1 cellular context compared by ENCODE assay signal in genomic region chr1:151198254-151199127, GRCh38.
TF ChIP-seq lines count a peak whose summit lies in the region.

A gene with protein sequence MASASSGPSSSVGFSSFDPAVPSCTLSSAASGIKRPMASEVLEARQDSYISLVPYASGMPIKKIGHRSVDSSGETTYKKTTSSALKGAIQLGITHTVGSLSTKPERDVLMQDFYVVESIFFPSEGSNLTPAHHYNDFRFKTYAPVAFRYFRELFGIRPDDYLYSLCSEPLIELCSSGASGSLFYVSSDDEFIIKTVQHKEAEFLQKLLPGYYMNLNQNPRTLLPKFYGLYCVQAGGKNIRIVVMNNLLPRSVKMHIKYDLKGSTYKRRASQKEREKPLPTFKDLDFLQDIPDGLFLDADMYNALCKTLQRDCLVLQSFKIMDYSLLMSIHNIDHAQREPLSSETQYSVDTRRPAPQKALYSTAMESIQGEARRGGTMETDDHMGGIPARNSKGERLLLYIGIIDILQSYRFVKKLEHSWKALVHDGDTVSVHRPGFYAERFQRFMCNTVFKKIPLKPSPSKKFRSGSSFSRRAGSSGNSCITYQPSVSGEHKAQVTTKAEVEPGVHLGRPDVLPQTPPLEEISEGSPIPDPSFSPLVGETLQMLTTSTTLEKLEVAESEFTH (plus strand): TSS chr1:151198552. CDS start chr1:151198997, 445 bp downstream.

TF ChIP-seq in HepG2, 621 proteins besides CTCF, POLR2A, EP300 and RAD21 (continued from another document and continues in another):
- TF ChIP-seq KAT2B (IDR thresholded peaks at IDR 0.05; ENCODE audit: borderline replicate concordance, low read depth, low read length) = no peak
- peak; percentile 38; the same call in 1 of the 2 replicates for TF ChIP-seq ZNF230 (CRISPR knock-in tag; IDR thresholded peaks at IDR 0.05)
- peak; percentile 72 for TF ChIP-seq IKZF5 (CRISPR knock-in tag; IDR thresholded peaks at IDR 0.05)
- TF ChIP-seq, protein P1, sequence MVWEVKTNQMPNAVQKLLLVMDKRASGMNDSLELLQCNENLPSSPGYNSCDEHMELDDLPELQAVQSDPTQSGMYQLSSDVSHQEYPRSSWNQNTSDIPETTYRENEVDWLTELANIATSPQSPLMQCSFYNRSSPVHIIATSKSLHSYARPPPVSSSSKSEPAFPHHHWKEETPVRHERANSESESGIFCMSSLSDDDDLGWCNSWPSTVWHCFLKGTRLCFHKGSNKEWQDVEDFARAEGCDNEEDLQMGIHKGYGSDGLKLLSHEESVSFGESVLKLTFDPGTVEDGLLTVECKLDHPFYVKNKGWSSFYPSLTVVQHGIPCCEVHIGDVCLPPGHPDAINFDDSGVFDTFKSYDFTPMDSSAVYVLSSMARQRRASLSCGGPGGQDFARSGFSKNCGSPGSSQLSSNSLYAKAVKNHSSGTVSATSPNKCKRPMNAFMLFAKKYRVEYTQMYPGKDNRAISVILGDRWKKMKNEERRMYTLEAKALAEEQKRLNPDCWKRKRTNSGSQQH (CRISPR knock-in tag; IDR thresholded peaks at IDR 0.05; ENCODE audit: low read depth) = 0 out of 2 replicates have a peak, but pooled peaks have one; percentile 21
- 0 out of 2 replicates have a peak, but pooled peaks have one; percentile 18 for TF ChIP-seq GFI1 (CRISPR knock-in tag; IDR thresholded peaks at IDR 0.05; ENCODE audit: borderline replicate concordance)
- TF ChIP-seq GPBP1L1 (CRISPR knock-in tag; IDR thresholded peaks at IDR 0.05) = no peak
- peak; percentile 27; the same call in 1 of the 2 replicates for TF ChIP-seq ARID5B (CRISPR knock-in tag; IDR thresholded peaks at IDR 0.05)
- no peak for TF ChIP-seq ZNF670 (CRISPR knock-in tag; IDR thresholded peaks at IDR 0.05; ENCODE audit: borderline replicate concordance)
- no peak for TF ChIP-seq ZNF660 (CRISPR knock-in tag; IDR thresholded peaks at IDR 0.05; ENCODE audit: borderline replicate concordance, low read depth)
- TF ChIP-seq CBFB (CRISPR knock-in tag; IDR thresholded peaks at IDR 0.05) = no peak
- TF ChIP-seq PHB2 (IDR thresholded peaks at IDR 0.05; ENCODE audit: partially characterized antibody) = no peak
- TF ChIP-seq E2F2 (CRISPR knock-in tag; IDR thresholded peaks at IDR 0.05; ENCODE audit: borderline replicate concordance) = 0 out of 2 replicates have a peak, but pooled peaks have one; percentile 37
- TF ChIP-seq SKIL (CRISPR knock-in tag; IDR thresholded peaks at IDR 0.05; ENCODE audit: borderline replicate concordance) = peak; percentile 24; the same call in 1 of the 2 replicates
- peak; percentile 90 for TF ChIP-seq POLR2G (IDR thresholded peaks at IDR 0.05; ENCODE audit: low read depth, low read length)
- 0 out of 2 replicates have a peak, but pooled peaks have one; percentile 20 for TF ChIP-seq NFATC3 (CRISPR knock-in tag; IDR thresholded peaks at IDR 0.05)
- no peak for TF ChIP-seq ATF1 (CRISPR knock-in tag; IDR thresholded peaks at IDR 0.05)
- TF ChIP-seq, protein P2, sequence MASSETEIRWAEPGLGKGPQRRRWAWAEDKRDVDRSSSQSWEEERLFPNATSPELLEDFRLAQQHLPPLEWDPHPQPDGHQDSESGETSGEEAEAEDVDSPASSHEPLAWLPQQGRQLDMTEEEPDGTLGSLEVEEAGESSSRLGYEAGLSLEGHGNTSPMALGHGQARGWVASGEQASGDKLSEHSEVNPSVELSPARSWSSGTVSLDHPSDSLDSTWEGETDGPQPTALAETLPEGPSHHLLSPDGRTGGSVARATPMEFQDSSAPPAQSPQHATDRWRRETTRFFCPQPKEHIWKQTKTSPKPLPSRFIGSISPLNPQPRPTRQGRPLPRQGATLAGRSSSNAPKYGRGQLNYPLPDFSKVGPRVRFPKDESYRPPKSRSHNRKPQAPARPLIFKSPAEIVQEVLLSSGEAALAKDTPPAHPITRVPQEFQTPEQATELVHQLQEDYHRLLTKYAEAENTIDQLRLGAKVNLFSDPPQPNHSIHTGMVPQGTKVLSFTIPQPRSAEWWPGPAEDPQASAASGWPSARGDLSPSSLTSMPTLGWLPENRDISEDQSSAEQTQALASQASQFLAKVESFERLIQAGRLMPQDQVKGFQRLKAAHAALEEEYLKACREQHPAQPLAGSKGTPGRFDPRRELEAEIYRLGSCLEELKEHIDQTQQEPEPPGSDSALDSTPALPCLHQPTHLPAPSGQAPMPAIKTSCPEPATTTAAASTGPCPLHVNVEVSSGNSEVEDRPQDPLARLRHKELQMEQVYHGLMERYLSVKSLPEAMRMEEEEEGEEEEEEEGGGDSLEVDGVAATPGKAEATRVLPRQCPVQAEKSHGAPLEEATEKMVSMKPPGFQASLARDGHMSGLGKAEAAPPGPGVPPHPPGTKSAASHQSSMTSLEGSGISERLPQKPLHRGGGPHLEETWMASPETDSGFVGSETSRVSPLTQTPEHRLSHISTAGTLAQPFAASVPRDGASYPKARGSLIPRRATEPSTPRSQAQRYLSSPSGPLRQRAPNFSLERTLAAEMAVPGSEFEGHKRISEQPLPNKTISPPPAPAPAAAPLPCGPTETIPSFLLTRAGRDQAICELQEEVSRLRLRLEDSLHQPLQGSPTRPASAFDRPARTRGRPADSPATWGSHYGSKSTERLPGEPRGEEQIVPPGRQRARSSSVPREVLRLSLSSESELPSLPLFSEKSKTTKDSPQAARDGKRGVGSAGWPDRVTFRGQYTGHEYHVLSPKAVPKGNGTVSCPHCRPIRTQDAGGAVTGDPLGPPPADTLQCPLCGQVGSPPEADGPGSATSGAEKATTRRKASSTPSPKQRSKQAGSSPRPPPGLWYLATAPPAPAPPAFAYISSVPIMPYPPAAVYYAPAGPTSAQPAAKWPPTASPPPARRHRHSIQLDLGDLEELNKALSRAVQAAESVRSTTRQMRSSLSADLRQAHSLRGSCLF (CRISPR knock-in tag; IDR thresholded peaks at IDR 0.05; ENCODE audit: borderline replicate concordance) = no peak
- TF ChIP-seq YY1 (IDR thresholded peaks at IDR 0.05; ENCODE audit: insufficient read depth, insufficient replicate concordance, low read depth, low read length) = peak; percentile 86
- no peak for TF ChIP-seq TCF12 (IDR thresholded peaks at IDR 0.05)
- peak; percentile 37; the same call in 1 of the 2 replicates for TF ChIP-seq TCF12 (CRISPR knock-in tag; IDR thresholded peaks at IDR 0.05)
- 0 out of 2 replicates have a peak, but pooled peaks have one; percentile 1 for TF ChIP-seq ZNF275 (CRISPR knock-in tag; IDR thresholded peaks at IDR 0.05; ENCODE audit: borderline replicate concordance)
- TF ChIP-seq, protein P3, sequence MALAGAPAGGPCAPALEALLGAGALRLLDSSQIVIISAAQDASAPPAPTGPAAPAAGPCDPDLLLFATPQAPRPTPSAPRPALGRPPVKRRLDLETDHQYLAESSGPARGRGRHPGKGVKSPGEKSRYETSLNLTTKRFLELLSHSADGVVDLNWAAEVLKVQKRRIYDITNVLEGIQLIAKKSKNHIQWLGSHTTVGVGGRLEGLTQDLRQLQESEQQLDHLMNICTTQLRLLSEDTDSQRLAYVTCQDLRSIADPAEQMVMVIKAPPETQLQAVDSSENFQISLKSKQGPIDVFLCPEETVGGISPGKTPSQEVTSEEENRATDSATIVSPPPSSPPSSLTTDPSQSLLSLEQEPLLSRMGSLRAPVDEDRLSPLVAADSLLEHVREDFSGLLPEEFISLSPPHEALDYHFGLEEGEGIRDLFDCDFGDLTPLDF (CRISPR knock-in tag; IDR thresholded peaks at IDR 0.05) = peak; percentile 76
- TF ChIP-seq ZNF280B (CRISPR knock-in tag; IDR thresholded peaks at IDR 0.05; ENCODE audit: borderline replicate concordance) = peak; percentile 60; the same call in 1 of the 2 replicates
- peak; percentile 54; the same call in 1 of the 2 replicates for TF ChIP-seq KLF11 (CRISPR knock-in tag; IDR thresholded peaks at IDR 0.05)
- 0 out of 2 replicates have a peak, but pooled peaks have one; percentile 51 for TF ChIP-seq ZMYM2 (CRISPR knock-in tag; IDR thresholded peaks at IDR 0.05)
